In genomic region chr1:29500041-29500440, GRCh38 we compare ENCODE assay signal across 15 cellular contexts.
DNase-seq lines count a peak whose midpoint lies in the region; ATAC-seq and TF ChIP-seq lines count a peak whose summit lies in the region.
"Had no signal": no experiment of that assay in that cellular context is flagged by ENCODE, and none has a peak within 500 bp of the region (broad histone marks: within the 10 kb centered on the region; RNA-seq: fewer than 3 reads in every experiment).

No MANE protein-coding gene starts in this region.

- peak; percentile 17 for DNase-seq in cardiac septum (ENCODE audit: low spot score)
- no peak for DNase-seq in left cardiac atrium
- peak; percentile 26 for DNase-seq in ecto neural progenitor cell (ENCODE audit: low spot score)
- DNase-seq in neuronal stem cell (ENCODE audit: low spot score) = no peak
- DNase-seq in ureter (ENCODE audit: low spot score) = peak; percentile 34
- no peak for DNase-seq in CD4-positive, alpha-beta memory T cell
- DNase-seq in endodermal cell = no peak
- DNase-seq in NCI-H2107 treated with DMSO at 0.1 percent for 48 hours (lab: John Stamatoyannopoulos, UW; ENCODE audit: unreplicated experiment) = no peak
- DNase-seq: Kasumi-1, NCI-H1417 treated with DMSO at 0.1 percent for 48 hours, NCI-H187, NCI-H446 treated with DMSO at 0.1 percent for 48 hours, NCI-H526 treated with DMSO at 0.1 percent for 48 hours had no signal

- H4K8ac ChIP-seq in neuronal stem cell (ENCODE audit: low read depth, low read length) = no peak overlapping the region

- H3K4me1 ChIP-seq in neuronal stem cell (ENCODE audit: control insufficient read depth in 2 of 2, insufficient read depth in 1 of 2, low read depth in 1 of 2, low read length in 2 of 2) (peaks cover 12 to 17% of the 10 kb centered on the region in 2 donors), endodermal cell (ENCODE audit: control insufficient read depth, insufficient read depth, low read length) (peaks cover 3% of the 10 kb centered on the region)
- H3K4me1 ChIP-seq in CD4-positive, alpha-beta memory T cell (ENCODE audit: insufficient read depth, low read length) = no peaks in the 10 kb centered on the region

- no peak overlapping the region for H3K4me3 Mint-ChIP-seq in CD4-positive, alpha-beta memory T cell
- no peak overlapping the region for H3K4me3 Mint-ChIP-seq in endodermal cell

- no peaks in the 10 kb centered on the region for H3K4me1 Mint-ChIP-seq in CD4-positive, alpha-beta memory T cell
- H3K4me1 Mint-ChIP-seq in endodermal cell = peaks cover 14% of the 10 kb centered on the region

- no peak overlapping the region for H2AFZ ChIP-seq in neuronal stem cell (ENCODE audit: low read length)

- peak overlapping the region; percentile 64 for H2BK12ac ChIP-seq in neuronal stem cell (ENCODE audit: low read length)

- ATAC-seq in left cardiac atrium = no peak
- ATAC-seq: Right ventricle myocardium inferior had no signal

- H3K9me3 ChIP-seq in neuronal stem cell (replicated peaks in 1 of 2; ENCODE audit: control insufficient read depth in 2 of 2, insufficient read depth in 1 of 2, low read depth in 1 of 2, low read length in 2 of 2) = peaks cover 0 to 10% of the 10 kb centered on the region in 2 donors
- H3K9me3 ChIP-seq in CD4-positive, alpha-beta memory T cell (ENCODE audit: control insufficient read depth in 1 of 2, low read length in 2 of 2) = no peaks in the 10 kb centered on the region
- peaks cover 16% of the 10 kb centered on the region for H3K9me3 ChIP-seq in endodermal cell (ENCODE audit: control insufficient read depth, low read length)

- H3K9ac ChIP-seq in neuronal stem cell (ENCODE audit: low read depth, low read length, poor library complexity) (no peak overlapping the region), endodermal cell (ENCODE audit: extremely low read depth, low read length, poor library complexity, severe bottlenecking) (no peak overlapping the region)

- no peak overlapping the region for H3K27ac Mint-ChIP-seq in CD4-positive, alpha-beta memory T cell
- H3K27ac Mint-ChIP-seq in endodermal cell = no peak overlapping the region

- H3K27me3 ChIP-seq in neuronal stem cell (ENCODE audit: control insufficient read depth in 3 of 3, insufficient read depth in 3 of 3, low read depth in 1 of 3, low read length in 3 of 3) (no peaks in the 10 kb centered on the region), endodermal cell (ENCODE audit: control insufficient read depth, insufficient read depth, low read length, poor library complexity, severe bottlenecking) (no peaks in the 10 kb centered on the region)
- H3K27me3 ChIP-seq in CD4-positive, alpha-beta memory T cell (ENCODE audit: insufficient read depth, low read length) = no peaks in the 10 kb centered on the region

- no peaks in the 10 kb centered on the region for H3K36me3 ChIP-seq in neuronal stem cell (replicated peaks in 1 of 2; ENCODE audit: control insufficient read depth in 2 of 2, insufficient read depth in 2 of 2, low read length in 2 of 2)
- H3K36me3 ChIP-seq in CD4-positive, alpha-beta memory T cell (ENCODE audit: insufficient read depth, low read length) = no peaks in the 10 kb centered on the region
- H3K36me3 ChIP-seq in endodermal cell (ENCODE audit: control insufficient read depth, insufficient read depth, low read length) = no peaks in the 10 kb centered on the region

- no peak for TF ChIP-seq CTCF in endodermal cell (conservative IDR thresholded peaks at IDR 0.05)

- H3K18ac ChIP-seq in neuronal stem cell (ENCODE audit: low read length) = peak overlapping the region; percentile 23

- H2BK15ac ChIP-seq in neuronal stem cell (ENCODE audit: low read length) = peak overlapping the region; percentile 76

- no peaks in the 10 kb centered on the region for H3K79me1 ChIP-seq in neuronal stem cell (ENCODE audit: low read depth, low read length)

- peak overlapping the region; percentile 95 for H2AK5ac ChIP-seq in neuronal stem cell (ENCODE audit: low read depth, low read length)

- H3K4me3 ChIP-seq in neuronal stem cell (ENCODE audit: low read length in 2 of 2) (no peak overlapping the region), endodermal cell (ENCODE audit: low read length) (no peak overlapping the region)
- H3K4me3 ChIP-seq in CD4-positive, alpha-beta memory T cell (ENCODE audit: low read length in 2 of 2) = no peak overlapping the region

- H2BK120ac ChIP-seq in neuronal stem cell (ENCODE audit: low read depth, low read length) = peak overlapping the region; percentile 89

- no peak overlapping the region for H3K27ac ChIP-seq in neuronal stem cell (replicated peaks; ENCODE audit: low read length)
- H3K27ac ChIP-seq in CD4-positive, alpha-beta memory T cell (ENCODE audit: low read depth, low read length) = no peak overlapping the region
- H3K27ac ChIP-seq in endodermal cell (ENCODE audit: low read depth, low read length) = no peak overlapping the region
- H3K27ac ChIP-seq: C4-2B had no signal

- no peak overlapping the region for H3K4me2 ChIP-seq in neuronal stem cell (ENCODE audit: insufficient read depth, low read length, poor library complexity, severe bottlenecking)

- H3K9me3 Mint-ChIP-seq in CD4-positive, alpha-beta memory T cell = peaks cover 0 to 21% (median 16%) of the 10 kb centered on the region in 8 donors
- peaks cover 18% of the 10 kb centered on the region for H3K9me3 Mint-ChIP-seq in endodermal cell

- WGBS in neuronal stem cell (ENCODE audit: extremely low coverage in 2 of 2, insufficient read length in 2 of 2, insufficient replicate concordance in 1 of 2), 2 donors = no CpG with 5 or more reads among the region's 9 CpGs
- 92 to 97% methylated on average over 8 to 9 of the region's 9 CpGs for WGBS in endodermal cell (ENCODE audit: insufficient coverage in 1 of 2, insufficient read length in 1 of 2), 2 experiments

- H3K23ac ChIP-seq in neuronal stem cell (ENCODE audit: low read depth, low read length, poor library complexity) = peak overlapping the region; percentile 87

- no peaks in the 10 kb centered on the region for H3K36me3 Mint-ChIP-seq in CD4-positive, alpha-beta memory T cell
- H3K36me3 Mint-ChIP-seq in endodermal cell (ENCODE audit: low read depth) = no peaks in the 10 kb centered on the region

- intact Hi-C loops in cardiac septum (cut with DNase I) (no loop called here), left cardiac atrium (cut with DNase I) (no loop called here)
- intact Hi-C loops in CD4-positive, alpha-beta memory T cell (cut with micrococcal nuclease) = no loop called here

- POLR2A ChIA-PET in CD4-positive, alpha-beta memory T cell (lab: Charles Lee; ENCODE audit: partially characterized antibody) = no interaction called here

- H2BK5ac ChIP-seq in neuronal stem cell (ENCODE audit: low read length) = no peak overlapping the region

- H4K91ac ChIP-seq in neuronal stem cell (ENCODE audit: low read depth, low read length, poor library complexity) = peak overlapping the region; percentile 67

- peak overlapping the region; percentile 68 for H3K4ac ChIP-seq in neuronal stem cell (ENCODE audit: low read length)

- peaks cover 27 to 34% of the 10 kb centered on the region in 2 donors for H3K27me3 Mint-ChIP-seq in CD4-positive, alpha-beta memory T cell
- peaks cover 11% of the 10 kb centered on the region for H3K27me3 Mint-ChIP-seq in endodermal cell (ENCODE audit: insufficient read depth)

- no peak overlapping the region for H3K14ac ChIP-seq in neuronal stem cell (ENCODE audit: low read length)

- CTCF ChIA-PET in CD4-positive, alpha-beta memory T cell (lab: Charles Lee; ENCODE audit: partially characterized antibody) = no interaction called here

Comparison
In these comparisons a context has a peak if more than half of its experiments do, and no peak if none do; other contexts are left out.
1. DNase-seq: peak in cardiac septum (single experiment), ecto neural progenitor cell (single experiment) and ureter (single experiment); none in left cardiac atrium (single experiment), neuronal stem cell (single experiment), CD4-positive, alpha-beta memory T cell (0 of 5), endodermal cell (single experiment) and NCI-H2107 treated with DMSO at 0.1 percent for 48 hours (single experiment).